15 cellular contexts compared by ENCODE assay signal in the genomic region with DNA sequence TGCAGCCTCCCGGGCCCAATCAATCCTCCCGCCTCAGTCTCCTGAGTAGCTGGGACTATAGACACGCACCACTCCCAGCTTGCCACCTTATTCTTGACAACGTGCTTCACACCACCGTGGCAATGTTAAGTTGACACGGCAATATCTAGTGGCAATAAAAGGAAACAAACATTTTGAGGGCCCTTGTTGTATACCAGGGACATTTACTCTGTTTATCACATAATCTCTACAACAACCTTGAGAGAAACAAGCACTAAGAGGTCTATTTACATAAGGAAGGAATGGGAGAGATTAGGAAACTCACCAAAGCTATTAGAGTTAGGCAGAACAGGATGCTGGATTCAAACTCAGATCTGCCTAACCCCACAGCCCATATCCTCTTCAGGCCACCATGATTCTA. TPM values are rescaled to one million over a fixed set of nuclear protein-coding genes. Genes with fewer than 3 reads are reported as not detected.
"Had no signal": no experiment of that assay in that cellular context is flagged by ENCODE, and none has a peak within 500 bp of the region (broad histone marks: within the 10 kb centered on the region; RNA-seq: fewer than 3 reads in every experiment).

No MANE protein-coding gene starts in this region.

- H3K27ac Mint-ChIP-seq: activated naive CD8-positive, alpha-beta T cell treated with anti-CD3 and anti-CD28 coated beads for 36 hours; stimulated activated naive CD8-positive, alpha-beta T cell treated with anti-CD3 and anti-CD28 coated beads, Interleukin-15, amount 100 ng/mL, for 72 hours had no signal

- H3K27ac ChIP-seq: breast epithelium, coronary artery, neutrophil, parathyroid adenoma, right lobe of liver, suprapubic skin had no signal

- H3K36me3 Mint-ChIP-seq: activated naive CD8-positive, alpha-beta T cell treated with anti-CD3 and anti-CD28 coated beads for 36 hours had no signal

- H3K4me3 ChIP-seq: breast epithelium, coronary artery, right lobe of liver, suprapubic skin had no signal

- DNase-seq: kidney, right lobe of liver had no signal

- H3K9me3 ChIP-seq: breast epithelium, neutrophil, right lobe of liver, suprapubic skin had no signal

- H3K4me1 Mint-ChIP-seq: activated naive CD8-positive, alpha-beta T cell treated with anti-CD3 and anti-CD28 coated beads for 36 hours; stimulated activated naive CD8-positive, alpha-beta T cell treated with anti-CD3 and anti-CD28 coated beads, Interleukin-15, amount 100 ng/mL, for 72 hours had no signal

- FAIRE-seq: endometrium, frontal cortex, kidney, small intestine had no signal

- H3K9me3 Mint-ChIP-seq: activated naive CD8-positive, alpha-beta T cell treated with anti-CD3 and anti-CD28 coated beads for 36 hours; stimulated activated naive CD8-positive, alpha-beta T cell treated with anti-CD3 and anti-CD28 coated beads, Interleukin-15, amount 100 ng/mL, for 72 hours had no signal

- H3K36me3 ChIP-seq: breast epithelium, neutrophil, right lobe of liver, suprapubic skin had no signal

- H3K4me3 Mint-ChIP-seq: activated naive CD8-positive, alpha-beta T cell treated with anti-CD3 and anti-CD28 coated beads for 36 hours; stimulated activated naive CD8-positive, alpha-beta T cell treated with anti-CD3 and anti-CD28 coated beads, Interleukin-15, amount 100 ng/mL, for 72 hours had no signal

- H3K4me1 ChIP-seq: parathyroid adenoma, right lobe of liver had no signal

- H3K27me3 ChIP-seq: breast epithelium, right lobe of liver had no signal

RNA-seq across cellular contexts. Expression of a gene that starts 3.1 kb away (rescaled TPM):
- total RNA-seq: activated naive CD8-positive, alpha-beta T cell treated with anti-CD3 and anti-CD28 coated beads for 36 hours; breast epithelium; kidney; left lobe of liver; mammary epithelial cell; myocyte had no signal
- polyA plus RNA-seq: mammary epithelial cell had no signal
